1 cellular context compared by ENCODE assay signal in the genomic region with DNA sequence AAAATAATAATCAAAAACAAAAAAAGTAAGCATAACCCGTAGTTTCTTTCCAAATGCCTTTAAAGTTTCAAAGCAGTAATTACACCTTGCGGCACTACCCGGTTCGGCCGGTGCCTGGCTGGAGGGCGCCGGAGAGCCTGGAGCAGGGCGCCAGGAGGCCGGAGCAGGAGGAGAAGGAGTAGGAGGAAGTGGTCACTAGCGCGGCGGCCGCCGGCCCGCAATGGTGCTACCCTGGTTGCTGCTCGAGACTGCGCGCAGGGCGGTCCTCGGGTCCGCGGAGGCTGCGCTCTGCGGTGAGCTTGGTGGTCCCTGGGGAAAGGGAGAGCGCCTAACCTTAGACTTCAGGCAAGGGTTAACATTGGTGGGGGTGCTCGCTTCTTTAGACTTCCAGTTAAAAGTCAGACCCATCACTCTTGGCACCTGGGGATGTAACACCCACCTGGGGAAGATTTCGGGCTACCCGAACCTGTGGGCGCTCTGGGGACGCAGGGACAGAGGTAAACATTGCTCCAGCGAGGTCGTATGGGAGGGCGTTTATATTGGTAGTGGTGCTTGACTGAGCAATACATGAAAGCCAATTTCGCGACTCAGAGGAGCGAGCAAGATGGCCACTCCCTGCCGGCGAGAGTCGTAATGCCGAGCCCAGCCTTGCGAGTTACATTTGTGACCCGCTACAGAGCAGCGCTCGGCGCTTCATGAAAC.
TF ChIP-seq lines count a peak whose summit lies in the region.

No MANE protein-coding gene starts in this region.

TF ChIP-seq in HepG2, 621 proteins besides CTCF, POLR2A, EP300 and RAD21 (continued from another document and continues in another):
- TF ChIP-seq, protein P1, sequence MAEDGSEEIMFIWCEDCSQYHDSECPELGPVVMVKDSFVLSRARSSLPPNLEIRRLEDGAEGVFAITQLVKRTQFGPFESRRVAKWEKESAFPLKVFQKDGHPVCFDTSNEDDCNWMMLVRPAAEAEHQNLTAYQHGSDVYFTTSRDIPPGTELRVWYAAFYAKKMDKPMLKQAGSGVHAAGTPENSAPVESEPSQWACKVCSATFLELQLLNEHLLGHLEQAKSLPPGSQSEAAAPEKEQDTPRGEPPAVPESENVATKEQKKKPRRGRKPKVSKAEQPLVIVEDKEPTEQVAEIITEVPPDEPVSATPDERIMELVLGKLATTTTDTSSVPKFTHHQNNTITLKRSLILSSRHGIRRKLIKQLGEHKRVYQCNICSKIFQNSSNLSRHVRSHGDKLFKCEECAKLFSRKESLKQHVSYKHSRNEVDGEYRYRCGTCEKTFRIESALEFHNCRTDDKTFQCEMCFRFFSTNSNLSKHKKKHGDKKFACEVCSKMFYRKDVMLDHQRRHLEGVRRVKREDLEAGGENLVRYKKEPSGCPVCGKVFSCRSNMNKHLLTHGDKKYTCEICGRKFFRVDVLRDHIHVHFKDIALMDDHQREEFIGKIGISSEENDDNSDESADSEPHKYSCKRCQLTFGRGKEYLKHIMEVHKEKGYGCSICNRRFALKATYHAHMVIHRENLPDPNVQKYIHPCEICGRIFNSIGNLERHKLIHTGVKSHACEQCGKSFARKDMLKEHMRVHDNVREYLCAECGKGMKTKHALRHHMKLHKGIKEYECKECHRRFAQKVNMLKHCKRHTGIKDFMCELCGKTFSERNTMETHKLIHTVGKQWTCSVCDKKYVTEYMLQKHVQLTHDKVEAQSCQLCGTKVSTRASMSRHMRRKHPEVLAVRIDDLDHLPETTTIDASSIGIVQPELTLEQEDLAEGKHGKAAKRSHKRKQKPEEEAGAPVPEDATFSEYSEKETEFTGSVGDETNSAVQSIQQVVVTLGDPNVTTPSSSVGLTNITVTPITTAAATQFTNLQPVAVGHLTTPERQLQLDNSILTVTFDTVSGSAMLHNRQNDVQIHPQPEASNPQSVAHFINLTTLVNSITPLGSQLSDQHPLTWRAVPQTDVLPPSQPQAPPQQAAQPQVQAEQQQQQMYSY (CRISPR knock-in tag; IDR thresholded peaks at IDR 0.05), result no peak
- TF ChIP-seq, protein P2, sequence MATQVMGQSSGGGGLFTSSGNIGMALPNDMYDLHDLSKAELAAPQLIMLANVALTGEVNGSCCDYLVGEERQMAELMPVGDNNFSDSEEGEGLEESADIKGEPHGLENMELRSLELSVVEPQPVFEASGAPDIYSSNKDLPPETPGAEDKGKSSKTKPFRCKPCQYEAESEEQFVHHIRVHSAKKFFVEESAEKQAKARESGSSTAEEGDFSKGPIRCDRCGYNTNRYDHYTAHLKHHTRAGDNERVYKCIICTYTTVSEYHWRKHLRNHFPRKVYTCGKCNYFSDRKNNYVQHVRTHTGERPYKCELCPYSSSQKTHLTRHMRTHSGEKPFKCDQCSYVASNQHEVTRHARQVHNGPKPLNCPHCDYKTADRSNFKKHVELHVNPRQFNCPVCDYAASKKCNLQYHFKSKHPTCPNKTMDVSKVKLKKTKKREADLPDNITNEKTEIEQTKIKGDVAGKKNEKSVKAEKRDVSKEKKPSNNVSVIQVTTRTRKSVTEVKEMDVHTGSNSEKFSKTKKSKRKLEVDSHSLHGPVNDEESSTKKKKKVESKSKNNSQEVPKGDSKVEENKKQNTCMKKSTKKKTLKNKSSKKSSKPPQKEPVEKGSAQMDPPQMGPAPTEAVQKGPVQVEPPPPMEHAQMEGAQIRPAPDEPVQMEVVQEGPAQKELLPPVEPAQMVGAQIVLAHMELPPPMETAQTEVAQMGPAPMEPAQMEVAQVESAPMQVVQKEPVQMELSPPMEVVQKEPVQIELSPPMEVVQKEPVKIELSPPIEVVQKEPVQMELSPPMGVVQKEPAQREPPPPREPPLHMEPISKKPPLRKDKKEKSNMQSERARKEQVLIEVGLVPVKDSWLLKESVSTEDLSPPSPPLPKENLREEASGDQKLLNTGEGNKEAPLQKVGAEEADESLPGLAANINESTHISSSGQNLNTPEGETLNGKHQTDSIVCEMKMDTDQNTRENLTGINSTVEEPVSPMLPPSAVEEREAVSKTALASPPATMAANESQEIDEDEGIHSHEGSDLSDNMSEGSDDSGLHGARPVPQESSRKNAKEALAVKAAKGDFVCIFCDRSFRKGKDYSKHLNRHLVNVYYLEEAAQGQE (IDR thresholded peaks at IDR 0.05; ENCODE audit: borderline replicate concordance in 1 of 2, low read depth in 1 of 2, low read length in 2 of 2), result 0 out of 4 replicates have a peak, but pooled peaks of 1 of the 2 experiments have one; percentile 61
- no peak for TF ChIP-seq ZNF616 (CRISPR knock-in tag; IDR thresholded peaks at IDR 0.05; ENCODE audit: low read depth)
- TF ChIP-seq ZFX (CRISPR knock-in tag; IDR thresholded peaks at IDR 0.05; ENCODE audit: low read depth), result peak; percentile 74
- no peak for TF ChIP-seq KDM1A (CRISPR knock-in tag; IDR thresholded peaks at IDR 0.05)
- TF ChIP-seq POLR2G (IDR thresholded peaks at IDR 0.05; ENCODE audit: low read depth, low read length), result peak; percentile 95
- TF ChIP-seq ZNF274 (CRISPR knock-in tag; IDR thresholded peaks at IDR 0.05), result 0 out of 2 replicates have a peak, but pooled peaks have one; percentile 40
- TF ChIP-seq, protein P3, sequence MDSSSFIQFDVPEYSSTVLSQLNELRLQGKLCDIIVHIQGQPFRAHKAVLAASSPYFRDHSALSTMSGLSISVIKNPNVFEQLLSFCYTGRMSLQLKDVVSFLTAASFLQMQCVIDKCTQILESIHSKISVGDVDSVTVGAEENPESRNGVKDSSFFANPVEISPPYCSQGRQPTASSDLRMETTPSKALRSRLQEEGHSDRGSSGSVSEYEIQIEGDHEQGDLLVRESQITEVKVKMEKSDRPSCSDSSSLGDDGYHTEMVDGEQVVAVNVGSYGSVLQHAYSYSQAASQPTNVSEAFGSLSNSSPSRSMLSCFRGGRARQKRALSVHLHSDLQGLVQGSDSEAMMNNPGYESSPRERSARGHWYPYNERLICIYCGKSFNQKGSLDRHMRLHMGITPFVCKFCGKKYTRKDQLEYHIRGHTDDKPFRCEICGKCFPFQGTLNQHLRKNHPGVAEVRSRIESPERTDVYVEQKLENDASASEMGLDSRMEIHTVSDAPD (CRISPR knock-in tag; IDR thresholded peaks at IDR 0.05), result no peak
- TF ChIP-seq ZC3H13 (CRISPR knock-in tag; IDR thresholded peaks at IDR 0.05), result no peak
- TF ChIP-seq NCOA2 (CRISPR knock-in tag; IDR thresholded peaks at IDR 0.05), result no peak
- peak; percentile 41; the same call in 1 of the 2 replicates for TF ChIP-seq MTA1 (CRISPR knock-in tag; IDR thresholded peaks at IDR 0.05; ENCODE audit: borderline replicate concordance)
- TF ChIP-seq ZNF562 (CRISPR knock-in tag; IDR thresholded peaks at IDR 0.05; ENCODE audit: borderline replicate concordance), result no peak
- TF ChIP-seq ZNF256 (CRISPR knock-in tag; conservative IDR thresholded peaks at IDR 0.05), result no peak
- TF ChIP-seq REL (CRISPR knock-in tag; conservative IDR thresholded peaks at IDR 0.05), result no peak
- no peak for TF ChIP-seq ZNF776 (CRISPR knock-in tag; IDR thresholded peaks at IDR 0.05)
- TF ChIP-seq RARG (CRISPR knock-in tag; IDR thresholded peaks at IDR 0.05; ENCODE audit: low read depth), result no peak
- peak; percentile 36; the same call in 1 of the 2 replicates for TF ChIP-seq ZBTB7B (CRISPR knock-in tag; IDR thresholded peaks at IDR 0.05)
- no peak for TF ChIP-seq ZBTB7A (CRISPR knock-in tag; IDR thresholded peaks at IDR 0.05)
- no peak for TF ChIP-seq ZFP82 (CRISPR knock-in tag; IDR thresholded peaks at IDR 0.05; ENCODE audit: borderline replicate concordance)
- TF ChIP-seq, protein P4, sequence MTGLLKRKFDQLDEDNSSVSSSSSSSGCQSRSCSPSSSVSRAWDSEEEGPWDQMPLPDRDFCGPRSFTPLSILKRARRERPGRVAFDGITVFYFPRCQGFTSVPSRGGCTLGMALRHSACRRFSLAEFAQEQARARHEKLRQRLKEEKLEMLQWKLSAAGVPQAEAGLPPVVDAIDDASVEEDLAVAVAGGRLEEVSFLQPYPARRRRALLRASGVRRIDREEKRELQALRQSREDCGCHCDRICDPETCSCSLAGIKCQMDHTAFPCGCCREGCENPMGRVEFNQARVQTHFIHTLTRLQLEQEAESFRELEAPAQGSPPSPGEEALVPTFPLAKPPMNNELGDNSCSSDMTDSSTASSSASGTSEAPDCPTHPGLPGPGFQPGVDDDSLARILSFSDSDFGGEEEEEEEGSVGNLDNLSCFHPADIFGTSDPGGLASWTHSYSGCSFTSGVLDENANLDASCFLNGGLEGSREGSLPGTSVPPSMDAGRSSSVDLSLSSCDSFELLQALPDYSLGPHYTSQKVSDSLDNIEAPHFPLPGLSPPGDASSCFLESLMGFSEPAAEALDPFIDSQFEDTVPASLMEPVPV (CRISPR knock-in tag; IDR thresholded peaks at IDR 0.05), result no peak; the same call in 1 of the 2 replicates
- TF ChIP-seq, protein P5, sequence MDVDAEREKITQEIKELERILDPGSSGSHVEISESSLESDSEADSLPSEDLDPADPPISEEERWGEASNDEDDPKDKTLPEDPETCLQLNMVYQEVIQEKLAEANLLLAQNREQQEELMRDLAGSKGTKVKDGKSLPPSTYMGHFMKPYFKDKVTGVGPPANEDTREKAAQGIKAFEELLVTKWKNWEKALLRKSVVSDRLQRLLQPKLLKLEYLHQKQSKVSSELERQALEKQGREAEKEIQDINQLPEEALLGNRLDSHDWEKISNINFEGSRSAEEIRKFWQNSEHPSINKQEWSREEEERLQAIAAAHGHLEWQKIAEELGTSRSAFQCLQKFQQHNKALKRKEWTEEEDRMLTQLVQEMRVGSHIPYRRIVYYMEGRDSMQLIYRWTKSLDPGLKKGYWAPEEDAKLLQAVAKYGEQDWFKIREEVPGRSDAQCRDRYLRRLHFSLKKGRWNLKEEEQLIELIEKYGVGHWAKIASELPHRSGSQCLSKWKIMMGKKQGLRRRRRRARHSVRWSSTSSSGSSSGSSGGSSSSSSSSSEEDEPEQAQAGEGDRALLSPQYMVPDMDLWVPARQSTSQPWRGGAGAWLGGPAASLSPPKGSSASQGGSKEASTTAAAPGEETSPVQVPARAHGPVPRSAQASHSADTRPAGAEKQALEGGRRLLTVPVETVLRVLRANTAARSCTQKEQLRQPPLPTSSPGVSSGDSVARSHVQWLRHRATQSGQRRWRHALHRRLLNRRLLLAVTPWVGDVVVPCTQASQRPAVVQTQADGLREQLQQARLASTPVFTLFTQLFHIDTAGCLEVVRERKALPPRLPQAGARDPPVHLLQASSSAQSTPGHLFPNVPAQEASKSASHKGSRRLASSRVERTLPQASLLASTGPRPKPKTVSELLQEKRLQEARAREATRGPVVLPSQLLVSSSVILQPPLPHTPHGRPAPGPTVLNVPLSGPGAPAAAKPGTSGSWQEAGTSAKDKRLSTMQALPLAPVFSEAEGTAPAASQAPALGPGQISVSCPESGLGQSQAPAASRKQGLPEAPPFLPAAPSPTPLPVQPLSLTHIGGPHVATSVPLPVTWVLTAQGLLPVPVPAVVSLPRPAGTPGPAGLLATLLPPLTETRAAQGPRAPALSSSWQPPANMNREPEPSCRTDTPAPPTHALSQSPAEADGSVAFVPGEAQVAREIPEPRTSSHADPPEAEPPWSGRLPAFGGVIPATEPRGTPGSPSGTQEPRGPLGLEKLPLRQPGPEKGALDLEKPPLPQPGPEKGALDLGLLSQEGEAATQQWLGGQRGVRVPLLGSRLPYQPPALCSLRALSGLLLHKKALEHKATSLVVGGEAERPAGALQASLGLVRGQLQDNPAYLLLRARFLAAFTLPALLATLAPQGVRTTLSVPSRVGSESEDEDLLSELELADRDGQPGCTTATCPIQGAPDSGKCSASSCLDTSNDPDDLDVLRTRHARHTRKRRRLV (CRISPR knock-in tag; IDR thresholded peaks at IDR 0.05), result no peak
- TF ChIP-seq, protein P6, sequence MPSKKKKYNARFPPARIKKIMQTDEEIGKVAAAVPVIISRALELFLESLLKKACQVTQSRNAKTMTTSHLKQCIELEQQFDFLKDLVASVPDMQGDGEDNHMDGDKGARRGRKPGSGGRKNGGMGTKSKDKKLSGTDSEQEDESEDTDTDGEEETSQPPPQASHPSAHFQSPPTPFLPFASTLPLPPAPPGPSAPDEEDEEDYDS (CRISPR knock-in tag; IDR thresholded peaks at IDR 0.05), result 0 out of 2 replicates have a peak, but pooled peaks have one; percentile 9
- TF ChIP-seq TCF7L2 (IDR thresholded peaks at IDR 0.05; ENCODE audit: low read depth, low read length), result no peak
- TF ChIP-seq ZNF747 (CRISPR knock-in tag; IDR thresholded peaks at IDR 0.05; ENCODE audit: borderline replicate concordance), result peak; percentile 61; the same call in 1 of the 2 replicates
- no peak for TF ChIP-seq NFIC (IDR thresholded peaks at IDR 0.05; ENCODE audit: low read length)
- TF ChIP-seq CBX2 (IDR thresholded peaks at IDR 0.05; ENCODE audit: low read depth, low read length), result no peak
- TF ChIP-seq CBX2 (CRISPR knock-in tag; IDR thresholded peaks at IDR 0.05; ENCODE audit: low read depth), result no peak
- TF ChIP-seq MYC (CRISPR knock-in tag; IDR thresholded peaks at IDR 0.05; ENCODE audit: borderline replicate concordance), result peak; percentile 62; the same call in 1 of the 2 replicates
- TF ChIP-seq ZNF326 (CRISPR knock-in tag; IDR thresholded peaks at IDR 0.05; ENCODE audit: borderline replicate concordance), result no peak
- TF ChIP-seq, protein P7, sequence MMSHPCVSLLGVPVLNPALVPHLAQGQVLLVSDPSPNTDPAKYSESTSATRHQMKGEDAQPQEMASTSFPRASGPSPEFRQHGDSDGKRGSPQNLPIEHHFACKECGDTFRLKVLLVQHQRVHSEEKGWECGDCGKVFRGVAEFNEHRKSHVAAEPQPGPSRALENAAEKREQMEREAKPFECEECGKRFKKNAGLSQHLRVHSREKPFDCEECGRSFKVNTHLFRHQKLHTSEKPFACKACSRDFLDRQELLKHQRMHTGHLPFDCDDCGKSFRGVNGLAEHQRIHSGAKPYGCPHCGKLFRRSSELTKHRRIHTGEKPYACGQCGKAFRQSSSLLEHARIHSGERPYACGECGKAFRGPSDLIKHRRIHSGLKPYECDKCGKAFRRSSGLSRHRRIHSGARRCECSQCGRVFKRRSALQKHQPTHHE (CRISPR knock-in tag; IDR thresholded peaks at IDR 0.05; ENCODE audit: borderline replicate concordance), result peak; percentile 66; the same call in 1 of the 2 replicates
- TF ChIP-seq NFYC (CRISPR knock-in tag; IDR thresholded peaks at IDR 0.05), result no peak
- TF ChIP-seq ZNF878 (CRISPR knock-in tag; IDR thresholded peaks at IDR 0.05), result no peak
- TF ChIP-seq, protein P8, sequence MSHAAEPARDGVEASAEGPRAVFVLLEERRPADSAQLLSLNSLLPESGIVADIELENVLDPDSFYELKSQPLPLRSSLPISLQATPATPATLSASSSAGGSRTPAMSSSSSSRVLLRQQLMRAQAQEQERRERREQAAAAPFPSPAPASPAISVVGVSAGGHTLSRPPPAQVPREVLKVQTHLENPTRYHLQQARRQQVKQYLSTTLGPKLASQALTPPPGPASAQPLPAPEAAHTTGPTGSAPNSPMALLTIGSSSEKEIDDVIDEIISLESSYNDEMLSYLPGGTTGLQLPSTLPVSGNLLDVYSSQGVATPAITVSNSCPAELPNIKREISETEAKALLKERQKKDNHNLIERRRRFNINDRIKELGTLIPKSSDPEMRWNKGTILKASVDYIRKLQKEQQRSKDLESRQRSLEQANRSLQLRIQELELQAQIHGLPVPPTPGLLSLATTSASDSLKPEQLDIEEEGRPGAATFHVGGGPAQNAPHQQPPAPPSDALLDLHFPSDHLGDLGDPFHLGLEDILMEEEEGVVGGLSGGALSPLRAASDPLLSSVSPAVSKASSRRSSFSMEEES (CRISPR knock-in tag; IDR thresholded peaks at IDR 0.05), result 0 out of 2 replicates have a peak, but pooled peaks have one; percentile 17
- TF ChIP-seq RELA (CRISPR knock-in tag; IDR thresholded peaks at IDR 0.05), result 0 out of 2 replicates have a peak, but pooled peaks have one; percentile 55
- TF ChIP-seq TMF1 (CRISPR knock-in tag; IDR thresholded peaks at IDR 0.05; ENCODE audit: low read depth), result 0 out of 2 replicates have a peak, but pooled peaks have one; percentile 40
- no peak for TF ChIP-seq ZKSCAN5 (CRISPR knock-in tag; IDR thresholded peaks at IDR 0.05)
- peak; percentile 40 for TF ChIP-seq HDAC2 (CRISPR knock-in tag; IDR thresholded peaks at IDR 0.05)
- no peak for TF ChIP-seq ZNF263 (CRISPR knock-in tag; IDR thresholded peaks at IDR 0.05)
- no peak for TF ChIP-seq SAFB2 (CRISPR knock-in tag; IDR thresholded peaks at IDR 0.05; ENCODE audit: borderline replicate concordance, low read depth)
- TF ChIP-seq CCDC6 (CRISPR knock-in tag; IDR thresholded peaks at IDR 0.05), result no peak
